ENCODE assay signal across 8 cellular contexts in the genomic region with DNA sequence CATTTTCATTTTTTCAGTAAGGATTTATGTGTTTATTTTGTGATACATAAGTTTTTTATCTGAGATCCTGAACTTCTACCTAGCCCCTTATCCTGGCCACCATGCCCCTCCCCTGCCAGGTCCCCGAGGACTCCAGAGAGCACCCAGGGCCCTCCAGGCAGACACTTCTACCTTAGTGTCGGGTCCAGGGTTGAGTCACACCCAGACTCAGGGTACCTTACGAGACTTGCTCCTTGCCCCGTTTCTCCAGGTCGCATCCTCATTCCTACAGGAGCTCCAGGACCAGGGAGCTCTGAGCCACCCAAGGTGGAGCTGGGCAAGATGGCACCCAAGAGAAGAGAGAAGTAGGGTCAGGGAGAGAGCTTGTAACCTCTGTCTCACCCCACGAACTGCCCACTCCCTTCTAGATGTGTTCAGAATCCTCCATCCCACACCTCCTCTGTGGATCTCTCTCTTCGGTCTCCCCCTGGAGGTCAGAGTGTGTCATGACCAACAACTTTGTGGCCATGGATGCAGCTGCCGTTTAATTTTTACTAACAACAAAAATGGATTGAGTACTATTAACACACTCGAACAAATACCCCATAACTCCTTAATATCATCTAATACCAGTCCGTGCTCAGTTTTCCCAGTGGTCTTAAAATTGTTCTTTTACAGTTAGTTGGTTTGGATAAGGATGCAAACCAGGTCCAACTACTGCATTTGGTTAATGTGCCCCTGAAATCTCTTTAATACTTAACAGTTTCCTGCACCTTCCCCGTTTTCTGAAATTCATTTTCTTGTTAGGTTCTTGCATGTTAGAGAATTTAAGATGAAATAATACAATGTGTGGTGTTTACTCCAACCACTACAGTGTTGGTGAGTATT.
DNase-seq lines count a peak whose midpoint lies in the region; TF ChIP-seq lines count a peak whose summit lies in the region.

No MANE protein-coding gene starts in this region.

- H2AFZ ChIP-seq in fibroblast of lung (ENCODE audit: low read length), result no peak overlapping the region

- H3K4me1 Mint-ChIP-seq in neural crest cell, result peaks cover 21% of the 10 kb centered on the region

- no peaks in the 10 kb centered on the region for H4K20me1 ChIP-seq in fibroblast of lung (ENCODE audit: control insufficient read depth, extremely low read depth, insufficient read depth, low read length)

- peak; percentile 74 for TF ChIP-seq CTCF in GM20000 (IDR thresholded peaks at IDR 0.05; ENCODE audit: extremely low read depth, missing control alignments)
- TF ChIP-seq CTCF in WERI-Rb-1 (IDR thresholded peaks at IDR 0.05; ENCODE audit: low read depth, low read length), result peak; percentile 75
- peak; percentile 76 to 82 for TF ChIP-seq CTCF in fibroblast of lung (conservative IDR thresholded peaks at IDR 0.05 in 1 of 2, IDR thresholded peaks at IDR 0.05 in 1 of 2; ENCODE audit: low read depth in 1 of 2, low read length in 2 of 2)
- peak; percentile 78 for TF ChIP-seq CTCF in neural crest cell (conservative IDR thresholded peaks at IDR 0.05)

- H3K9me3 ChIP-seq in WERI-Rb-1 (ENCODE audit: severe bottlenecking) (no peaks in the 10 kb centered on the region), fibroblast of lung (ENCODE audit: control insufficient read depth, insufficient read depth, low read depth, low read length) (no peaks in the 10 kb centered on the region)
- H3K9me3 ChIP-seq in effector memory CD4-positive, alpha-beta T cell (ENCODE audit: control insufficient read depth, low read length), result no peaks in the 10 kb centered on the region

- H3K27me3 ChIP-seq in WERI-Rb-1 (ENCODE audit: insufficient read depth, low read depth, severe bottlenecking) (no peaks in the 10 kb centered on the region), fibroblast of lung (ENCODE audit: control insufficient read depth, insufficient read depth, low read length) (no peaks in the 10 kb centered on the region)
- peaks cover 4% of the 10 kb centered on the region for H3K27me3 ChIP-seq in effector memory CD4-positive, alpha-beta T cell (replicated peaks; ENCODE audit: control insufficient read depth, insufficient read depth, low read length, poor library complexity, severe bottlenecking)

- no peaks in the 10 kb centered on the region for H3K36me3 ChIP-seq in WERI-Rb-1
- no peaks in the 10 kb centered on the region for H3K36me3 ChIP-seq in fibroblast of lung (ENCODE audit: control insufficient read depth, insufficient read depth, low read length)
- H3K36me3 ChIP-seq in effector memory CD4-positive, alpha-beta T cell (ENCODE audit: control insufficient read depth, insufficient read depth, low read length), result no peaks in the 10 kb centered on the region

- H3K4me2 ChIP-seq in fibroblast of lung (ENCODE audit: extremely low read depth, insufficient read depth, low read length), result no peak overlapping the region

- no peak overlapping the region for H3K27ac Mint-ChIP-seq in neural crest cell (ENCODE audit: unreplicated experiment)

- DNase-seq in DMS53 (lab: John Stamatoyannopoulos, UW), result peak; percentile 81
- peak; percentile 72 for DNase-seq in GM20000 (ENCODE audit: low spot score)
- peak; percentile 18 for DNase-seq in LoVo (ENCODE audit: low spot score)
- peak; percentile 51 for DNase-seq in WERI-Rb-1
- DNase-seq in fibroblast of lung (ENCODE audit: low read depth in 2 of 2), result peak; percentile 2 to 34
- peak; percentile 51 for DNase-seq in neural crest cell (ENCODE audit: low read depth, low spot score)
- no peak for DNase-seq in NCI-H2107 treated with DMSO at 0.1 percent for 48 hours (lab: John Stamatoyannopoulos, UW; ENCODE audit: unreplicated experiment)
- DNase-seq in effector memory CD4-positive, alpha-beta T cell, result no peak

- H3K79me2 ChIP-seq in fibroblast of lung (ENCODE audit: control insufficient read depth, insufficient read depth, low read length), result no peaks in the 10 kb centered on the region

- no peak overlapping the region for H3K9ac ChIP-seq in fibroblast of lung (ENCODE audit: insufficient read depth, low read length)

- no peaks in the 10 kb centered on the region for H3K36me3 Mint-ChIP-seq in neural crest cell (ENCODE audit: low read depth)

- no peaks in the 10 kb centered on the region for H3K4me1 ChIP-seq in fibroblast of lung (ENCODE audit: control insufficient read depth, extremely low read depth, insufficient read depth, low read length)
- H3K4me1 ChIP-seq in effector memory CD4-positive, alpha-beta T cell (ENCODE audit: control insufficient read depth, insufficient read depth, low read length, poor library complexity, severe bottlenecking), result no peaks in the 10 kb centered on the region

- no peaks in the 10 kb centered on the region for H3K9me3 Mint-ChIP-seq in neural crest cell

- H3K4me3 ChIP-seq in WERI-Rb-1 (ENCODE audit: low read depth, low read length), result no peak overlapping the region
- H3K4me3 ChIP-seq in fibroblast of lung (replicated peaks in 1 of 4; ENCODE audit: control extremely low read depth in 1 of 4, insufficient read depth in 1 of 4, low read depth in 3 of 4, low read length in 4 of 4), result no peak overlapping the region
- no peak overlapping the region for H3K4me3 ChIP-seq in effector memory CD4-positive, alpha-beta T cell (ENCODE audit: insufficient read depth, low read depth, low read length, poor library complexity, severe bottlenecking)

- H3K27ac ChIP-seq in WERI-Rb-1, result no peak overlapping the region
- H3K27ac ChIP-seq in fibroblast of lung (ENCODE audit: insufficient read depth, low read length), result no peak overlapping the region
- no peak overlapping the region for H3K27ac ChIP-seq in effector memory CD4-positive, alpha-beta T cell (ENCODE audit: insufficient read depth, low read length, poor library complexity, severe bottlenecking)

- no peak overlapping the region for H3K4me3 Mint-ChIP-seq in neural crest cell

- H3K27me3 Mint-ChIP-seq in neural crest cell (ENCODE audit: low read depth), result no peaks in the 10 kb centered on the region

Comparison
In these comparisons a context has a peak if more than half of its experiments do, and no peak if none do; other contexts are left out.
1. DNase-seq: peak in DMS53 (single experiment), GM20000 (single experiment), LoVo (single experiment), WERI-Rb-1 (single experiment), fibroblast of lung (2 of 2) and neural crest cell (single experiment); none in NCI-H2107 treated with DMSO at 0.1 percent for 48 hours (single experiment) and effector memory CD4-positive, alpha-beta T cell (0 of 3).
2. Peak in every context shown above with its lines, with median percentiles within 50 percentile points of each other: CTCF ChIP-seq.